In the genomic region with DNA sequence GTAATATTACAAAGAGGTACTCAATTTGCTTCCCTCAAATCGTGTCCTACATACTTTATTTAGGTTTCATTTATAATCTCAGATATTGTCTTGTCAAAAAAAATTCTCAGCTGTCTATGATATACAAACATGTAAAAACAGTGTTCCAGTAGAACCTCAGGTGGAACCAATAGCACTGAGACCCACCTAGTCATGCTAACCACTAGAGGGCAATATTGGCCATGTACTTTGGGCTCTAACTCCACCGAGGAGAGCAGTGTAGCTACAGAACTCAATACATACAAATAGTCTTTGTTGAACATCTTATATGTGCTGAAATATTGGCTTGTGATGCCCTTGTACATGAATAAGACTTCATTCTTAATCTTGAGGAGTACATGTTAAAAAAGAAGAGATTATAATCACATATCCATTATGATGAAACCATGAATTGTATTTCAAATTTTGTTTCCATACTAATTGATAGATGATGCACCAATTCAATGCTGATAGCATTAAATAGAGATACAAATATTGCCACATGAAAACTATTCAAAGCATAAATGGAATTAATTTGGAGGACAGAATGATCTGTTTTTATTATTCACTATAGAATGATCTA, we compare ENCODE assay signal across 8 cellular contexts.
DNase-seq lines count a peak whose midpoint lies in the region; ATAC-seq and TF ChIP-seq lines count a peak whose summit lies in the region.

No MANE protein-coding gene starts in this region.

- DNase-seq in NCI-H1436 (lab: John Stamatoyannopoulos, UW) (peak; percentile 63), NCI-H1436 treated with DMSO at 0.1 percent for 48 hours (lab: John Stamatoyannopoulos, UW) (no peak), HEK293T (ENCODE audit: extremely low spot score) (peak; percentile 43), MV-4-11 (lab: John Stamatoyannopoulos, UW) (peak; percentile 25), SKM-1 treated with dmso at 0.1 percent for 144 hours (lab: John Stamatoyannopoulos, UW; ENCODE audit: unreplicated experiment) (peak; percentile 27), glomerular endothelial cell (ENCODE audit: extremely low read depth, low read depth, low spot score) (peak; percentile 18), pulmonary artery endothelial cell (ENCODE audit: low read depth, low spot score) (peak; percentile 13), T-cell (no peak)

- H3K27ac Mint-ChIP-seq in T-cell = no peak overlapping the region

- H3K4me1 Mint-ChIP-seq in T-cell = no peaks in the 10 kb centered on the region

- H3K4me3 Mint-ChIP-seq in T-cell = no peak overlapping the region

- H3K9me3 Mint-ChIP-seq in T-cell = peaks cover 0 to 2% (median 0%) of the 10 kb centered on the region in 3 donors

- POLR2A ChIA-PET in HEK293T (lab: Yijun Ruan, JAX) = no interaction called here
- POLR2A ChIA-PET in T-cell (lab: Charles Lee) = no interaction called here

- CTCF ChIA-PET in HEK293T (lab: Yijun Ruan, JAX) = interaction anchor here (0.7 to 1.3 kb wide), 4 partner anchors 10 to 400 kb away, joined by 3 to 8 read pairs (median 4); no protein-coding TSS in a partner anchor
- CTCF ChIA-PET in T-cell (lab: Charles Lee) = interaction anchor here in 1 of 2 donors (1.0 kb wide), 1 partner anchor 339 kb away, joined by 3 read pairs; no protein-coding TSS in a partner anchor

- H3K36me3 Mint-ChIP-seq in T-cell = no peaks in the 10 kb centered on the region

- H3K27me3 Mint-ChIP-seq in T-cell = no peaks in the 10 kb centered on the region

- no peak for ATAC-seq in T-cell (replicated peaks in 1 of 4)

TF ChIP-seq in HEK293T, 16 proteins besides CTCF, POLR2A, EP300 and RAD21:
- TF ChIP-seq BHLHE40 (IDR thresholded peaks at IDR 0.05; ENCODE audit: borderline replicate concordance) (no peak), ELF4 (IDR thresholded peaks at IDR 0.05) (no peak), HDGF (IDR thresholded peaks at IDR 0.05; ENCODE audit: borderline replicate concordance) (no peak), LEF1 (IDR thresholded peaks at IDR 0.05; ENCODE audit: borderline replicate concordance) (no peak), ARNT (IDR thresholded peaks at IDR 0.05) (no peak), SP1 (IDR thresholded peaks at IDR 0.05) (no peak), FOXM1 (IDR thresholded peaks at IDR 0.05; ENCODE audit: borderline replicate concordance) (no peak), ZNF384 (IDR thresholded peaks at IDR 0.05) (no peak), FOXK2 (IDR thresholded peaks at IDR 0.05) (no peak)
- TF ChIP-seq, protein P1, sequence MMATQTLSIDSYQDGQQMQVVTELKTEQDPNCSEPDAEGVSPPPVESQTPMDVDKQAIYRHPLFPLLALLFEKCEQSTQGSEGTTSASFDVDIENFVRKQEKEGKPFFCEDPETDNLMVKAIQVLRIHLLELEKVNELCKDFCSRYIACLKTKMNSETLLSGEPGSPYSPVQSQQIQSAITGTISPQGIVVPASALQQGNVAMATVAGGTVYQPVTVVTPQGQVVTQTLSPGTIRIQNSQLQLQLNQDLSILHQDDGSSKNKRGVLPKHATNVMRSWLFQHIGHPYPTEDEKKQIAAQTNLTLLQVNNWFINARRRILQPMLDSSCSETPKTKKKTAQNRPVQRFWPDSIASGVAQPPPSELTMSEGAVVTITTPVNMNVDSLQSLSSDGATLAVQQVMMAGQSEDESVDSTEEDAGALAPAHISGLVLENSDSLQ (IDR thresholded peaks at IDR 0.05) = no peak

Comparison
In these comparisons a context has a peak if more than half of its experiments do, and no peak if none do; other contexts are left out.
1. DNase-seq: peak in NCI-H1436 (single experiment), HEK293T (single experiment), MV-4-11 (single experiment), SKM-1 treated with dmso at 0.1 percent for 144 hours (single experiment), glomerular endothelial cell (single experiment) and pulmonary artery endothelial cell (single experiment); none in NCI-H1436 treated with DMSO at 0.1 percent for 48 hours (single experiment) and T-cell (0 of 34).